In genomic region chr22:50530280-50530856, GRCh38 we compare ENCODE assay signal across 8 cellular contexts. TPM values are rescaled to one million over a fixed set of nuclear protein-coding genes. Genes with fewer than 3 reads are reported as not detected.
DNase-seq lines count a peak whose midpoint lies in the region; ATAC-seq and TF ChIP-seq lines count a peak whose summit lies in the region.

No MANE protein-coding gene starts in this region.

- H3K4me3 ChIP-seq in SK-N-SH (ENCODE audit: low read depth in 2 of 2, low read length in 1 of 2): no peak overlapping the region

- no peak for DNase-seq in SK-N-SH
- DNase-seq in HT-29 (ENCODE audit: low spot score): peak; percentile 25
- peak; percentile 64 for DNase-seq in activated CD8-positive, alpha-beta T cell treated with anti-CD3 and anti-CD28 coated beads for 36 hours
- peak; percentile 48 for DNase-seq in fibroblast of the conjunctiva (ENCODE audit: low read depth)
- peak; percentile 42 for DNase-seq in nephron progenitor cell
- no peak for DNase-seq in cerebellar cortex (ENCODE audit: low spot score)
- no peak for DNase-seq in SK-N-DZ (ENCODE audit: low spot score)

- no peaks in the 10 kb centered on the region for H3K27me3 ChIP-seq in SK-N-SH (ENCODE audit: insufficient read depth)

- ATAC-seq in SK-N-SH treated with all-trans-retinoic acid at 6 μM for 48 hours: no peak
- peak; percentile 9 for ATAC-seq in activated CD8-positive, alpha-beta T cell treated with anti-CD3 and anti-CD28 coated beads for 36 hours

- POLR2A ChIA-PET in SK-N-SH (lab: Yijun Ruan, JAX): no interaction called here
- POLR2A ChIA-PET in activated CD8-positive, alpha-beta T cell treated with anti-CD3 and anti-CD28 coated beads for 36 hours (lab: Charles Lee): interaction anchor here (0.6 to 6.7 kb wide), 8 partner anchors 9 to 91 kb away, joined by 3 to 175 read pairs (median 12); partner anchors contain the start of genes CPT1B and KLHDC7B

- H3K36me3 ChIP-seq in SK-N-SH (replicated peaks in 1 of 2; ENCODE audit: control insufficient read depth in 1 of 2, insufficient read depth in 2 of 2, low read length in 1 of 2): no peaks in the 10 kb centered on the region

- H3K4me1 Mint-ChIP-seq in activated CD8-positive, alpha-beta T cell treated with anti-CD3 and anti-CD28 coated beads for 36 hours (ENCODE audit: low read depth): peaks cover 36% of the 10 kb centered on the region
- H3K4me1 Mint-ChIP-seq in nephron progenitor cell: peaks cover 39% of the 10 kb centered on the region

- no peaks in the 10 kb centered on the region for H3K9me2 ChIP-seq in SK-N-SH

- H3K27ac Mint-ChIP-seq in activated CD8-positive, alpha-beta T cell treated with anti-CD3 and anti-CD28 coated beads for 36 hours: peak overlapping the region; percentile 98
- no peak overlapping the region for H3K27ac Mint-ChIP-seq in nephron progenitor cell

- no peaks in the 10 kb centered on the region for H3K9me3 ChIP-seq in SK-N-SH

- H2AFZ ChIP-seq in SK-N-SH (ENCODE audit: low read depth): no peak overlapping the region

- H3K27ac ChIP-seq in SK-N-SH (ENCODE audit: low read depth in 2 of 2, low read length in 1 of 2): no peak overlapping the region

- peaks cover 19% of the 10 kb centered on the region for H3F3A ChIP-seq in SK-N-SH (replicated peaks; ENCODE audit: insufficient read depth)

- peak overlapping the region; percentile 89 for H3K4me3 Mint-ChIP-seq in activated CD8-positive, alpha-beta T cell treated with anti-CD3 and anti-CD28 coated beads for 36 hours
- H3K4me3 Mint-ChIP-seq in nephron progenitor cell: peak overlapping the region; percentile 61

- CTCF ChIA-PET in SK-N-SH (lab: Yijun Ruan, JAX): no interaction called here
- CTCF ChIA-PET in activated CD8-positive, alpha-beta T cell treated with anti-CD3 and anti-CD28 coated beads for 36 hours (lab: Charles Lee): interaction anchor here (1.0 to 2.5 kb wide), 5 partner anchors 9 to 91 kb away, joined by 3 to 13 read pairs (median 5); partner anchors contain the start of genes LMF2, NCAPH2 and SYCE3

- intact Hi-C loops in activated CD8-positive, alpha-beta T cell treated with anti-CD3 and anti-CD28 coated beads for 36 hours (cut with micrococcal nuclease): no loop called here

- no peak for TF ChIP-seq CTCF in SK-N-SH (IDR thresholded peaks at IDR 0.05)
- TF ChIP-seq CTCF in activated CD8-positive, alpha-beta T cell treated with anti-CD3 and anti-CD28 coated beads for 36 hours (IDR thresholded peaks at IDR 0.05): no peak
- TF ChIP-seq CTCF in nephron progenitor cell (IDR thresholded peaks at IDR 0.05): no peak

- no peak overlapping the region for H3K9ac ChIP-seq in SK-N-SH

- TF ChIP-seq RAD21 in SK-N-SH (IDR thresholded peaks at IDR 0.05; ENCODE audit: low read length): no peak

- H3K9me3 Mint-ChIP-seq in activated CD8-positive, alpha-beta T cell treated with anti-CD3 and anti-CD28 coated beads for 36 hours: no peaks in the 10 kb centered on the region
- no peaks in the 10 kb centered on the region for H3K9me3 Mint-ChIP-seq in nephron progenitor cell

- peak overlapping the region; percentile 92; the same call in 1 of the 2 replicates for H3K4me2 ChIP-seq in SK-N-SH

- no peak for TF ChIP-seq EP300 in SK-N-SH (IDR thresholded peaks at IDR 0.05; ENCODE audit: borderline replicate concordance in 1 of 2, low read depth in 1 of 2, low read length in 1 of 2)

- H3K79me2 ChIP-seq in SK-N-SH (ENCODE audit: insufficient read depth): no peaks in the 10 kb centered on the region

- H3K4me1 ChIP-seq in SK-N-SH (ENCODE audit: control insufficient read depth in 1 of 2, insufficient read depth in 2 of 2, low read depth in 1 of 2, low read length in 1 of 2): peaks cover 0 to 21% of the 10 kb centered on the region in 2 experiments; a peak in 1 of 4 replicates

- peaks cover 20% of the 10 kb centered on the region for H3K36me3 Mint-ChIP-seq in activated CD8-positive, alpha-beta T cell treated with anti-CD3 and anti-CD28 coated beads for 36 hours (ENCODE audit: low read depth)
- H3K36me3 Mint-ChIP-seq in nephron progenitor cell (ENCODE audit: low read depth): peaks cover 8% of the 10 kb centered on the region

- H4K20me1 ChIP-seq in SK-N-SH (ENCODE audit: insufficient read depth): no peaks in the 10 kb centered on the region

- no peaks in the 10 kb centered on the region for H3K27me3 Mint-ChIP-seq in activated CD8-positive, alpha-beta T cell treated with anti-CD3 and anti-CD28 coated beads for 36 hours
- peaks cover 52% of the 10 kb centered on the region for H3K27me3 Mint-ChIP-seq in nephron progenitor cell (ENCODE audit: low read depth, poor library complexity)

- WGBS in SK-N-SH (ENCODE audit: low lambda C conversion rate): 71% methylated on average over 35 of the region's 58 CpGs

TF ChIP-seq in SK-N-SH, 30 proteins besides CTCF, POLR2A, EP300 and RAD21 (continues in another document):
- TF ChIP-seq ELF1 (IDR thresholded peaks at IDR 0.05) (no peak), NRF1 (IDR thresholded peaks at IDR 0.05; ENCODE audit: low read depth, low read length) (no peak), MAX (IDR thresholded peaks at IDR 0.05; ENCODE audit: low read depth) (no peak), RCOR1 (IDR thresholded peaks at IDR 0.05; ENCODE audit: low read length) (no peak)

TF ChIP-seq in SK-N-SH treated with all-trans-retinoic acid at 6 μM for 48 hours, 23 proteins besides CTCF, POLR2A, EP300 and RAD21 (continues in another document):
- TF ChIP-seq, protein P1, sequence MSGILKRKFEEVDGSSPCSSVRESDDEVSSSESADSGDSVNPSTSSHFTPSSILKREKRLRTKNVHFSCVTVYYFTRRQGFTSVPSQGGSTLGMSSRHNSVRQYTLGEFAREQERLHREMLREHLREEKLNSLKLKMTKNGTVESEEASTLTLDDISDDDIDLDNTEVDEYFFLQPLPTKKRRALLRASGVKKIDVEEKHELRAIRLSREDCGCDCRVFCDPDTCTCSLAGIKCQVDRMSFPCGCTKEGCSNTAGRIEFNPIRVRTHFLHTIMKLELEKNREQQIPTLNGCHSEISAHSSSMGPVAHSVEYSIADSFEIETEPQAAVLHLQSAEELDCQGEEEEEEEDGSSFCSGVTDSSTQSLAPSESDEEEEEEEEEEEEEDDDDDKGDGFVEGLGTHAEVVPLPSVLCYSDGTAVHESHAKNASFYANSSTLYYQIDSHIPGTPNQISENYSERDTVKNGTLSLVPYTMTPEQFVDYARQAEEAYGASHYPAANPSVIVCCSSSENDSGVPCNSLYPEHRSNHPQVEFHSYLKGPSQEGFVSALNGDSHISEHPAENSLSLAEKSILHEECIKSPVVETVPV (CRISPR knock-in tag; IDR thresholded peaks at IDR 0.05): no peak
- TF ChIP-seq, protein P2, sequence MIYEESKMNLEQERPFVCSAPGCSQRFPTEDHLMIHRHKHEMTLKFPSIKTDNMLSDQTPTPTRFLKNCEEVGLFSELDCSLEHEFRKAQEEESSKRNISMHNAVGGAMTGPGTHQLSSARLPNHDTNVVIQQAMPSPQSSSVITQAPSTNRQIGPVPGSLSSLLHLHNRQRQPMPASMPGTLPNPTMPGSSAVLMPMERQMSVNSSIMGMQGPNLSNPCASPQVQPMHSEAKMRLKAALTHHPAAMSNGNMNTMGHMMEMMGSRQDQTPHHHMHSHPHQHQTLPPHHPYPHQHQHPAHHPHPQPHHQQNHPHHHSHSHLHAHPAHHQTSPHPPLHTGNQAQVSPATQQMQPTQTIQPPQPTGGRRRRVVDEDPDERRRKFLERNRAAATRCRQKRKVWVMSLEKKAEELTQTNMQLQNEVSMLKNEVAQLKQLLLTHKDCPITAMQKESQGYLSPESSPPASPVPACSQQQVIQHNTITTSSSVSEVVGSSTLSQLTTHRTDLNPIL (CRISPR knock-in tag; IDR thresholded peaks at IDR 0.05; ENCODE audit: low read depth): no peak
- TF ChIP-seq ZNF70 (CRISPR knock-in tag; IDR thresholded peaks at IDR 0.05): no peak

RNA-seq across cellular contexts. Expression of gene TYMP, which starts 0.6 kb away (rescaled TPM):
- polyA plus RNA-seq in SK-N-SH (2012; rRNA removed): 1.1 and 1.7 TPM in 2 replicates
- polyA plus RNA-seq in SK-N-SH (2012; cell fraction: cytosol; rRNA removed): 0.45 and 0.62 TPM in 2 replicates
- polyA plus RNA-seq in SK-N-SH (2012; cell fraction: nucleus; rRNA removed): 5.0 and 11.0 TPM in 2 replicates
- total RNA-seq in HT-29 (2014; rRNA removed; shearing (Covaris generic)): 6.9 and 7.4 TPM in 2 replicates
- total RNA-seq in activated CD8-positive, alpha-beta T cell treated with anti-CD3 and anti-CD28 coated beads for 36 hours: 10 to 100 TPM; 24.2 to 24.7 TPM
- 1.6 and 3.1 TPM in 2 replicates for polyA plus RNA-seq in SK-N-DZ (2014; cell fraction: cytosol; rRNA removed)
- 3.0 and 4.6 TPM in 2 replicates for polyA plus RNA-seq in SK-N-DZ (2014; cell fraction: nucleus; rRNA removed)

RNA-seq across cellular contexts. Expression of gene SCO2, which starts 5.0 kb away (rescaled TPM):
- polyA plus RNA-seq in SK-N-SH (2012; rRNA removed): 3.2 and 4.0 TPM in 2 replicates
- 0.82 and 1.5 TPM in 2 replicates for polyA plus RNA-seq in SK-N-SH (2012; cell fraction: cytosol; rRNA removed)
- 2.6 and 2.9 TPM in 2 replicates for polyA plus RNA-seq in SK-N-SH (2012; cell fraction: nucleus; rRNA removed)
- 5.0 and 5.5 TPM in 2 replicates for total RNA-seq in HT-29 (2014; rRNA removed; shearing (Covaris generic))
- 1 to 10 TPM in 1 of 2 experiments, not detected in 1; 2.7 TPM for total RNA-seq in activated CD8-positive, alpha-beta T cell treated with anti-CD3 and anti-CD28 coated beads for 36 hours
- polyA plus RNA-seq in SK-N-DZ (2014; cell fraction: cytosol; rRNA removed): 1.1 and 5.1 TPM in 2 replicates
- 4.3 and 7.6 TPM in 2 replicates for polyA plus RNA-seq in SK-N-DZ (2014; cell fraction: nucleus; rRNA removed)

RNA-seq across cellular contexts. Expression of gene KLHDC7B, which starts 15.3 kb away (rescaled TPM):
- polyA plus RNA-seq in SK-N-SH (2012; rRNA removed): 0.03 and 0.07 TPM in 2 replicates
- 0.01 and 0.03 TPM in 2 replicates for polyA plus RNA-seq in SK-N-SH (2012; cell fraction: cytosol; rRNA removed)
- 0.37 and 0.38 TPM in 2 replicates for polyA plus RNA-seq in SK-N-SH (2012; cell fraction: nucleus; rRNA removed)
- not detected in 2 replicates for total RNA-seq in HT-29 (2014; rRNA removed; shearing (Covaris generic))
- 1 to 10 TPM; 5.8 to 6.8 TPM for total RNA-seq in activated CD8-positive, alpha-beta T cell treated with anti-CD3 and anti-CD28 coated beads for 36 hours
- not detected in 2 replicates for polyA plus RNA-seq in SK-N-DZ (2014; cell fraction: cytosol; rRNA removed)
- polyA plus RNA-seq in SK-N-DZ (2014; cell fraction: nucleus; rRNA removed): 0.13 TPM in 1 of 2 replicates, not detected in the other

RNA-seq across cellular contexts. Expression of gene NCAPH2, which starts 22.3 kb away (rescaled TPM):
- 21.1 and 22.4 TPM in 2 replicates for polyA plus RNA-seq in SK-N-SH (2012; rRNA removed)
- 8.0 and 12.9 TPM in 2 replicates for polyA plus RNA-seq in SK-N-SH (2012; cell fraction: cytosol; rRNA removed)
- 54.6 and 65.2 TPM in 2 replicates for polyA plus RNA-seq in SK-N-SH (2012; cell fraction: nucleus; rRNA removed)
- total RNA-seq in HT-29 (2014; rRNA removed; shearing (Covaris generic)): 87.9 and 88.8 TPM in 2 replicates
- 100 to 1,000 TPM; 121 to 126 TPM for total RNA-seq in activated CD8-positive, alpha-beta T cell treated with anti-CD3 and anti-CD28 coated beads for 36 hours
- 120 and 139 TPM in 2 replicates for polyA plus RNA-seq in SK-N-DZ (2014; cell fraction: cytosol; rRNA removed)
- 392 and 416 TPM in 2 replicates for polyA plus RNA-seq in SK-N-DZ (2014; cell fraction: nucleus; rRNA removed)

RNA-seq across cellular contexts. Expression of gene LMF2, which starts 22.9 kb away (rescaled TPM):
- polyA plus RNA-seq in SK-N-SH (2012; rRNA removed): 34.3 and 42.8 TPM in 2 replicates
- 5.5 and 11.9 TPM in 2 replicates for polyA plus RNA-seq in SK-N-SH (2012; cell fraction: cytosol; rRNA removed)
- 235 and 240 TPM in 2 replicates for polyA plus RNA-seq in SK-N-SH (2012; cell fraction: nucleus; rRNA removed)
- total RNA-seq in HT-29 (2014; rRNA removed; shearing (Covaris generic)): 52.8 and 53.2 TPM in 2 replicates
- 10 to 100 TPM; 48.0 to 48.8 TPM for total RNA-seq in activated CD8-positive, alpha-beta T cell treated with anti-CD3 and anti-CD28 coated beads for 36 hours
- polyA plus RNA-seq in SK-N-DZ (2014; cell fraction: cytosol; rRNA removed): 22.3 and 32.0 TPM in 2 replicates
- polyA plus RNA-seq in SK-N-DZ (2014; cell fraction: nucleus; rRNA removed): 426 and 427 TPM in 2 replicates

Comparison
In these comparisons a context has a peak if more than half of its experiments do, and no peak if none do; other contexts are left out.
1. DNase-seq: peak in HT-29 (single experiment), activated CD8-positive, alpha-beta T cell treated with anti-CD3 and anti-CD28 coated beads for 36 hours (single experiment), fibroblast of the conjunctiva (single experiment) and nephron progenitor cell (single experiment); none in SK-N-SH (single experiment), cerebellar cortex (single experiment) and SK-N-DZ (single experiment).